ENCODE assay signal across 1 cellular context in the genomic region with DNA sequence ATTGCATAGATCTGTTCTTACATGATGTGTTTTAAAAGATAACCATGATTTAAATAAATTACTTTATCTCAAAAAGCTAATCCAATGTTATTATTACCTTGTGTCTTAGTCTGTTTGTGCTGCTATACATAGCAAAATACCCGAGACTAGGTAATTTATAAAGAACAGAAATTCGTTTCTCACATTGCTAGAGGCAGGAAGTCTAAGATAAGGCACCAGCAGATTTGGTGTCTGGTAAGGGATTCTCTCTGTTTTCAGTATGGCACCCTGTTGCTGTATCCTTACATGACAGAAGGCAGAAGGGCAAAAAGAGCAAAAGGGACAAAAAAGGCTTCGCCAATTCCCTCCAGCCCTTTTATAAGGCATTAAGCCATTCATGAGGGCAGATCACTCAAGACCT.
TF ChIP-seq lines count a peak whose summit lies in the region.

No MANE protein-coding gene starts in this region.

TF ChIP-seq in GM23338, 12 proteins besides CTCF, POLR2A, EP300 and RAD21 (continued from another document):
- TF ChIP-seq, protein P1, sequence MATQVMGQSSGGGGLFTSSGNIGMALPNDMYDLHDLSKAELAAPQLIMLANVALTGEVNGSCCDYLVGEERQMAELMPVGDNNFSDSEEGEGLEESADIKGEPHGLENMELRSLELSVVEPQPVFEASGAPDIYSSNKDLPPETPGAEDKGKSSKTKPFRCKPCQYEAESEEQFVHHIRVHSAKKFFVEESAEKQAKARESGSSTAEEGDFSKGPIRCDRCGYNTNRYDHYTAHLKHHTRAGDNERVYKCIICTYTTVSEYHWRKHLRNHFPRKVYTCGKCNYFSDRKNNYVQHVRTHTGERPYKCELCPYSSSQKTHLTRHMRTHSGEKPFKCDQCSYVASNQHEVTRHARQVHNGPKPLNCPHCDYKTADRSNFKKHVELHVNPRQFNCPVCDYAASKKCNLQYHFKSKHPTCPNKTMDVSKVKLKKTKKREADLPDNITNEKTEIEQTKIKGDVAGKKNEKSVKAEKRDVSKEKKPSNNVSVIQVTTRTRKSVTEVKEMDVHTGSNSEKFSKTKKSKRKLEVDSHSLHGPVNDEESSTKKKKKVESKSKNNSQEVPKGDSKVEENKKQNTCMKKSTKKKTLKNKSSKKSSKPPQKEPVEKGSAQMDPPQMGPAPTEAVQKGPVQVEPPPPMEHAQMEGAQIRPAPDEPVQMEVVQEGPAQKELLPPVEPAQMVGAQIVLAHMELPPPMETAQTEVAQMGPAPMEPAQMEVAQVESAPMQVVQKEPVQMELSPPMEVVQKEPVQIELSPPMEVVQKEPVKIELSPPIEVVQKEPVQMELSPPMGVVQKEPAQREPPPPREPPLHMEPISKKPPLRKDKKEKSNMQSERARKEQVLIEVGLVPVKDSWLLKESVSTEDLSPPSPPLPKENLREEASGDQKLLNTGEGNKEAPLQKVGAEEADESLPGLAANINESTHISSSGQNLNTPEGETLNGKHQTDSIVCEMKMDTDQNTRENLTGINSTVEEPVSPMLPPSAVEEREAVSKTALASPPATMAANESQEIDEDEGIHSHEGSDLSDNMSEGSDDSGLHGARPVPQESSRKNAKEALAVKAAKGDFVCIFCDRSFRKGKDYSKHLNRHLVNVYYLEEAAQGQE (IDR thresholded peaks at IDR 0.05; ENCODE audit: unreplicated experiment), result no peak
- TF ChIP-seq EZH2 (IDR thresholded peaks at IDR 0.05; ENCODE audit: low read depth, unreplicated experiment), result no peak
- TF ChIP-seq EZH2phosphoT487 (IDR thresholded peaks at IDR 0.05; ENCODE audit: unreplicated experiment), result no peak
- TF ChIP-seq, protein P2, sequence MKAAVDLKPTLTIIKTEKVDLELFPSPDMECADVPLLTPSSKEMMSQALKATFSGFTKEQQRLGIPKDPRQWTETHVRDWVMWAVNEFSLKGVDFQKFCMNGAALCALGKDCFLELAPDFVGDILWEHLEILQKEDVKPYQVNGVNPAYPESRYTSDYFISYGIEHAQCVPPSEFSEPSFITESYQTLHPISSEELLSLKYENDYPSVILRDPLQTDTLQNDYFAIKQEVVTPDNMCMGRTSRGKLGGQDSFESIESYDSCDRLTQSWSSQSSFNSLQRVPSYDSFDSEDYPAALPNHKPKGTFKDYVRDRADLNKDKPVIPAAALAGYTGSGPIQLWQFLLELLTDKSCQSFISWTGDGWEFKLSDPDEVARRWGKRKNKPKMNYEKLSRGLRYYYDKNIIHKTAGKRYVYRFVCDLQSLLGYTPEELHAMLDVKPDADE (IDR thresholded peaks at IDR 0.05), result no peak
- TF ChIP-seq ZNF114 (CRISPR knock-in tag; IDR thresholded peaks at IDR 0.05), result no peak
- no peak for TF ChIP-seq NANOG (IDR thresholded peaks at IDR 0.05; ENCODE audit: borderline replicate concordance)
- TF ChIP-seq ZNF331 (CRISPR knock-in tag; IDR thresholded peaks at IDR 0.05; ENCODE audit: low read depth), result no peak
